Comparison of ENCODE assay signal across 21 cellular contexts in the genomic region with DNA sequence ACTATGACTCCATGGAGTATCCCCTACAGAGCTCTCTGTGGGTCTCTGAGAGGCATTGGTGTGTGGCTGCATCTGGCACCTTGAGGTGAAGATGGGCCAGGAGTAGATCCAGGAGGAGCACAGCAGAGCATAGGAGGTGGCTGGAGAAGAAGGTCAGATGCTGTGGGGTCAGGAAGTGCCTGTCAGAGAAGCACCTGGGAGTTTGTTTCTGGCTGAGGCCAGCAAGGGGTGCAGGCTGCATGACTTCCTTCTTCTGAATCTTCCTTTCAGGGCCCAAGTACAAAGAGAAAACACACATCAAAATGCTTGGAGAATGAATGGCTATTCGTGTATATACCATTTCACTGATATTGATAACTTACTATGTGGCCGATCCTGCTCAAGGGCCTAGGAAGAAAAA. TPM values are rescaled to one million over a fixed set of nuclear protein-coding genes. Genes with fewer than 3 reads are reported as not detected.
A peak's percentile ranks its signal among the peaks of the same experiment; 100 is the strongest.
DNase-seq lines count a peak whose midpoint lies in the region; ATAC-seq and TF ChIP-seq lines count a peak whose summit lies in the region.
"Had no signal": no experiment of that assay in that cellular context is flagged by ENCODE, and none has a peak within 500 bp of the region (broad histone marks: within the 10 kb centered on the region; RNA-seq: fewer than 3 reads in every experiment).

No MANE protein-coding gene starts in this region.

- H3K27me3 ChIP-seq in PC-9 (ENCODE audit: insufficient read depth, low read depth) = no peaks in the 10 kb centered on the region
- H3K27me3 ChIP-seq in mesenchymal stem cell (ENCODE audit: control insufficient read depth in 1 of 2, insufficient read depth in 1 of 2, low read length in 2 of 2) = no peaks in the 10 kb centered on the region
- H3K27me3 ChIP-seq in Caco-2 (replicated peaks; ENCODE audit: control insufficient read depth, insufficient read depth, low read length) = no peaks in the 10 kb centered on the region
- H3K27me3 ChIP-seq: dorsolateral prefrontal cortex, SJCRH30 had no signal

- no peaks in the 10 kb centered on the region for H4K20me1 ChIP-seq in PC-9 (ENCODE audit: insufficient read depth)

- WGBS in mesenchymal stem cell = no CpG with 5 or more reads among the region's 2 CpGs

- peak overlapping the region; percentile 25 for H4K91ac ChIP-seq in mesenchymal stem cell (ENCODE audit: low read length)

- H3K4me3 Mint-ChIP-seq in activated CD4-positive, alpha-beta T cell treated with anti-CD3 and anti-CD28 coated beads for 36 hours = no peak overlapping the region
- no peak overlapping the region for H3K4me3 Mint-ChIP-seq in Caco-2 (ENCODE audit: unreplicated experiment)
- H3K4me3 Mint-ChIP-seq: CD8-positive, alpha-beta T cell had no signal

- H3K27ac ChIP-seq in PC-9 (peak overlapping the region; percentile 72), mesenchymal stem cell (ENCODE audit: low read length, poor library complexity, severe bottlenecking) (no peak overlapping the region)
- H3K27ac ChIP-seq: dorsolateral prefrontal cortex, SJCRH30 had no signal

- H2BK12ac ChIP-seq in mesenchymal stem cell (ENCODE audit: low read length in 2 of 2) = no peak overlapping the region

- no peak overlapping the region for H3K23ac ChIP-seq in mesenchymal stem cell (ENCODE audit: low read length in 2 of 2)

- peak overlapping the region; percentile 68 for H3K4me2 ChIP-seq in PC-9
- no peak overlapping the region for H3K4me2 ChIP-seq in mesenchymal stem cell (ENCODE audit: low read length, poor library complexity, severe bottlenecking)

- H3K14ac ChIP-seq in mesenchymal stem cell (ENCODE audit: low read length in 2 of 2) = no peak overlapping the region

- peak overlapping the region; percentile 33 for H3K27ac Mint-ChIP-seq in activated CD4-positive, alpha-beta T cell treated with anti-CD3 and anti-CD28 coated beads for 36 hours
- H3K27ac Mint-ChIP-seq in Caco-2 (ENCODE audit: unreplicated experiment) = no peak overlapping the region
- H3K27ac Mint-ChIP-seq: CD8-positive, alpha-beta T cell had no signal

- H3K4me3 ChIP-seq in PC-9 (no peak overlapping the region), mesenchymal stem cell (ENCODE audit: insufficient read depth in 1 of 2, low read depth in 1 of 2, low read length in 2 of 2) (no peak overlapping the region), Caco-2 (ENCODE audit: low read depth, low read length) (no peak overlapping the region)
- H3K4me3 ChIP-seq: dorsolateral prefrontal cortex, K562, SJCRH30 had no signal

- no peak overlapping the region for H2BK120ac ChIP-seq in mesenchymal stem cell (ENCODE audit: low read depth, low read length)

- H3K9ac ChIP-seq in mesenchymal stem cell (ENCODE audit: low read length) = no peak overlapping the region

- H2BK15ac ChIP-seq in mesenchymal stem cell (ENCODE audit: low read depth, poor library complexity, severe bottlenecking) = no peak overlapping the region

- no peaks in the 10 kb centered on the region for H3K79me1 ChIP-seq in mesenchymal stem cell (replicated peaks; ENCODE audit: low read length, poor library complexity, severe bottlenecking)

- H3K4me1 ChIP-seq in PC-9 (replicated peaks; ENCODE audit: insufficient read depth) (peaks cover 28% of the 10 kb centered on the region), mesenchymal stem cell (ENCODE audit: control insufficient read depth, insufficient read depth, low read depth, low read length) (peaks cover 3% of the 10 kb centered on the region), Caco-2 (no peaks in the 10 kb centered on the region)
- H3K4me1 ChIP-seq: SJCRH30 had no signal

- POLR2A ChIA-PET in activated CD4-positive, alpha-beta T cell treated with anti-CD3 and anti-CD28 coated beads for 36 hours (lab: Charles Lee) = no interaction called here
- POLR2A ChIA-PET in PC-9 (lab: Charles Lee; ENCODE audit: unreplicated experiment) (no interaction called here), Caco-2 (lab: Charles Lee) (no interaction called here)

- CTCF ChIA-PET in activated CD4-positive, alpha-beta T cell treated with anti-CD3 and anti-CD28 coated beads for 36 hours (lab: Charles Lee) = interaction anchor here (0.7 to 1.0 kb wide), 3 partner anchors 10 to 43 kb away, joined by 3 read pairs; a partner anchor contains a TSS
- CTCF ChIA-PET in PC-9 (lab: Charles Lee) = no interaction called here
- CTCF ChIA-PET in Caco-2 (lab: Charles Lee) = no interaction called here

- H3K36me3 Mint-ChIP-seq in activated CD4-positive, alpha-beta T cell treated with anti-CD3 and anti-CD28 coated beads for 36 hours (ENCODE audit: low read depth) = no peaks in the 10 kb centered on the region
- no peaks in the 10 kb centered on the region for H3K36me3 Mint-ChIP-seq in Caco-2 (ENCODE audit: insufficient read depth, unreplicated experiment)
- H3K36me3 Mint-ChIP-seq: CD8-positive, alpha-beta T cell had no signal

- no peaks in the 10 kb centered on the region for H3K9me2 ChIP-seq in PC-9 (ENCODE audit: insufficient read depth)

- intact Hi-C loops in activated CD4-positive, alpha-beta T cell treated with anti-CD3 and anti-CD28 coated beads for 36 hours (cut with DNase I, micrococcal nuclease) = no loop called here
- intact Hi-C loops in PC-9 (cut with micrococcal nuclease; ENCODE audit: unreplicated experiment) (loop anchor here (1.0 to 2.0 kb wide), 3 partner anchors 31 to 45 kb away; no protein-coding TSS in a partner anchor), Caco-2 (cut with micrococcal nuclease; ENCODE audit: unreplicated experiment) (no loop called here)

- peak overlapping the region; percentile 25 to 28 for H3K18ac ChIP-seq in mesenchymal stem cell (ENCODE audit: low read depth in 1 of 2, low read length in 2 of 2)

- H3K4ac ChIP-seq in mesenchymal stem cell (ENCODE audit: low read depth in 1 of 2, low read length in 2 of 2) = no peak overlapping the region

- H3K9me3 Mint-ChIP-seq in activated CD4-positive, alpha-beta T cell treated with anti-CD3 and anti-CD28 coated beads for 36 hours (ENCODE audit: low read depth) = no peaks in the 10 kb centered on the region
- no peaks in the 10 kb centered on the region for H3K9me3 Mint-ChIP-seq in Caco-2 (ENCODE audit: unreplicated experiment)
- H3K9me3 Mint-ChIP-seq: CD8-positive, alpha-beta T cell had no signal

- H3K9me3 ChIP-seq in PC-9 (ENCODE audit: insufficient read depth, low read depth) (no peaks in the 10 kb centered on the region), mesenchymal stem cell (ENCODE audit: control insufficient read depth, low read length) (no peaks in the 10 kb centered on the region), Caco-2 (no peaks in the 10 kb centered on the region)
- H3K9me3 ChIP-seq: SJCRH30 had no signal

- H2AFZ ChIP-seq in PC-9 (no peak overlapping the region), mesenchymal stem cell (ENCODE audit: low read depth, low read length) (no peak overlapping the region)

- peak; percentile 11 for ATAC-seq in activated CD4-positive, alpha-beta T cell treated with anti-CD3 and anti-CD28 coated beads for 36 hours
- ATAC-seq in GM18511 (IDR thresholded peaks at IDR 0.05; ENCODE audit: unreplicated experiment) = peak; percentile 51
- ATAC-seq: K562 had no signal

- no peak overlapping the region for H2BK5ac ChIP-seq in mesenchymal stem cell (ENCODE audit: low read depth, low read length, poor library complexity, severe bottlenecking)

- BruUV-seq in PC-9 (replicated peaks; lab: Mats Ljungman, UMichigan) = no TSS peak
- no TSS peak for BruUV-seq in Caco-2 (replicated peaks; lab: Mats Ljungman, UMichigan)

- no peak overlapping the region for H4K8ac ChIP-seq in mesenchymal stem cell (ENCODE audit: low read length)

- no peak for TF ChIP-seq CTCF in PC-9 (conservative IDR thresholded peaks at IDR 0.05)
- TF ChIP-seq CTCF in Caco-2 (IDR thresholded peaks at IDR 0.05; ENCODE audit: insufficient read depth in 1 of 2, low read depth in 1 of 2, low read length in 1 of 2, severe bottlenecking in 1 of 2, unreplicated experiment in 1 of 2) = no peak

- H3K4me1 Mint-ChIP-seq in activated CD4-positive, alpha-beta T cell treated with anti-CD3 and anti-CD28 coated beads for 36 hours = peaks cover 27% of the 10 kb centered on the region
- no peaks in the 10 kb centered on the region for H3K4me1 Mint-ChIP-seq in Caco-2 (ENCODE audit: low read depth, unreplicated experiment)

- peaks cover 6% of the 10 kb centered on the region; the same call in 1 of the 2 replicates for H3K79me2 ChIP-seq in PC-9 (ENCODE audit: low read depth)

- no peaks in the 10 kb centered on the region for H3K27me3 Mint-ChIP-seq in activated CD4-positive, alpha-beta T cell treated with anti-CD3 and anti-CD28 coated beads for 36 hours
- H3K27me3 Mint-ChIP-seq in Caco-2 (ENCODE audit: insufficient read depth, unreplicated experiment) = peaks cover 13% of the 10 kb centered on the region

- no peak for DNase-seq in activated CD4-positive, alpha-beta T cell treated with anti-CD3 and anti-CD28 coated beads for 36 hours
- DNase-seq in activated CD4-positive, alpha-beta T cell treated with anti-CD3 and anti-CD28 coated beads, Interleukin-2, amount 50 U/mL, for 4 hours = no peak
- no peak for DNase-seq in PC-9
- no peak for DNase-seq in mesenchymal stem cell
- no peak for DNase-seq in Caco-2
- no peak for DNase-seq in NCI-H226
- DNase-seq in A172 (ENCODE audit: low spot score) = no peak
- DNase-seq: CD8-positive, alpha-beta T cell; foreskin melanocyte; left cardiac atrium; NCI-H1048; NCI-H510A; T-helper 9 cell had no signal

- no peak overlapping the region for H2AK5ac ChIP-seq in mesenchymal stem cell (ENCODE audit: low read length, severe bottlenecking)

- H3K36me3 ChIP-seq in PC-9 (ENCODE audit: low read depth) (no peaks in the 10 kb centered on the region), mesenchymal stem cell (ENCODE audit: control insufficient read depth in 1 of 2, insufficient read depth in 2 of 2, low read depth in 1 of 2, low read length in 2 of 2) (no peaks in the 10 kb centered on the region), Caco-2 (ENCODE audit: control insufficient read depth, insufficient read depth, low read length) (no peaks in the 10 kb centered on the region)
- H3K36me3 ChIP-seq: SJCRH30 had no signal

- peaks cover 9% of the 10 kb centered on the region; the same call in 1 of the 2 replicates for H3F3A ChIP-seq in PC-9 (ENCODE audit: insufficient read depth, low read depth)

RNA-seq across cellular contexts. Expression of a gene that starts 39.0 kb away (rescaled TPM):
- 10 to 100 TPM; 23.0 to 31.6 TPM for total RNA-seq in activated CD4-positive, alpha-beta T cell treated with anti-CD3 and anti-CD28 coated beads for 36 hours
- 7.9 TPM in 2 replicates for total RNA-seq in PC-9 (2021)
- 20.4 TPM for polyA plus RNA-seq in mesenchymal stem cell (2013, experiment 1 of 2)
- polyA plus RNA-seq in mesenchymal stem cell (2013, experiment 2 of 2) = 22.5 TPM
- 0.46 and 0.50 TPM in 2 replicates for total RNA-seq in Caco-2 (2022)
- 3.8 and 4.7 TPM in 2 replicates for total RNA-seq in A172 (2014; rRNA removed; shearing (Covaris generic))

RNA-seq across cellular contexts. Expression of a gene that starts 53.2 kb away (rescaled TPM):
- total RNA-seq in activated CD4-positive, alpha-beta T cell treated with anti-CD3 and anti-CD28 coated beads for 36 hours = not detected
- total RNA-seq in PC-9 (2021) (not detected in 2 replicates), Caco-2 (2022) (0.93 and 1.1 TPM in 2 replicates)
- polyA plus RNA-seq in mesenchymal stem cell (2013, experiment 1 of 2) = 0.07 TPM
- 0.05 TPM for polyA plus RNA-seq in mesenchymal stem cell (2013, experiment 2 of 2)
- 0.31 TPM in 1 of 2 replicates, not detected in the other for total RNA-seq in A172 (2014; rRNA removed; shearing (Covaris generic))
- total RNA-seq: bronchial epithelial cell; CD8-positive, alpha-beta T cell; epithelial cell of proximal tubule; K562; left cardiac atrium; mononuclear cell; SJCRH30; subcutaneous adipose tissue had no signal
- polyA plus RNA-seq: K562 had no signal
